In the genomic region with DNA sequence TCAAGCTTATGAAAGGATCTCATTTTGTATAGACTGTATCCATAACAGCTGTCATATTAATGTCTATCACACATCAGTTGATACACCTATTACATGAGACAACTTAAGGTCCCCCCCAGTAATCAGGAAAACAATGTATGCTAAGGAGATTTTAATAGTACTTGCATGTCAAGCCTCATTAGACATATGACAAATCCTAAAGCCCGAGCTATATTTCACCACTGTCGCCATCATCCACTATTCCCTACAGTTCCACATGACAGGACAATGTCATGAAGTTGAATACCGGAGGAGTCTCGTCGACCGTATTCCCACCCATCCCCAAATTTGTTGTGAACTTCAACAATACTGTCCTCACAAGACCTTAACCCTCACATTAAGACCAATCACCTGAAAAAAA, we compare ENCODE assay signal across 11 cellular contexts. TPM values are rescaled to one million over a fixed set of nuclear protein-coding genes. Genes with fewer than 3 reads are reported as not detected.
DNase-seq lines count a peak whose midpoint lies in the region; ATAC-seq and TF ChIP-seq lines count a peak whose summit lies in the region.
"Had no signal": no experiment of that assay in that cellular context is flagged by ENCODE, and none has a peak within 500 bp of the region (broad histone marks: within the 10 kb centered on the region; RNA-seq: fewer than 3 reads in every experiment).

No MANE protein-coding gene starts in this region.

- no peaks in the 10 kb centered on the region; the same call in none of the 2 replicates for H3K36me3 ChIP-seq in Caco-2 (ENCODE audit: control insufficient read depth, insufficient read depth, low read length)
- H3K36me3 ChIP-seq in HUES64 (ENCODE audit: insufficient read depth, low read length), result peaks cover 71% of the 10 kb centered on the region

- H3K9me3 Mint-ChIP-seq in Caco-2 (ENCODE audit: unreplicated experiment), result no peaks in the 10 kb centered on the region
- H3K9me3 Mint-ChIP-seq in brain, result peaks cover 0 to 3% (median 3%) of the 10 kb centered on the region in 5 experiments
- H3K9me3 Mint-ChIP-seq in nephron, result no peaks in the 10 kb centered on the region

- no TSS peak for BruUV-seq in Caco-2 (replicated peaks; lab: Mats Ljungman, UMichigan)

- intact Hi-C loops in Caco-2 (cut with micrococcal nuclease; ENCODE audit: unreplicated experiment) (no loop called here), sciatic nerve (cut with DNase I) (no loop called here)

- no peak for ATAC-seq in sciatic nerve

- H3K4me3 Mint-ChIP-seq in Caco-2 (ENCODE audit: unreplicated experiment) (peak overlapping the region; percentile 29), brain (peak overlapping the region; percentile 85 to 93 (median 93)), nephron (peak overlapping the region; percentile 86 to 97 (median 93))

- CTCF ChIA-PET in Caco-2 (lab: Charles Lee), result no interaction called here

- H3K4me3 ChIP-seq in Caco-2 (ENCODE audit: low read depth, low read length) (no peak overlapping the region), HUES64 (ENCODE audit: low read length) (peak overlapping the region; percentile 93; the same call in 1 of the 2 replicates)

- POLR2A ChIA-PET in Caco-2 (lab: Charles Lee), result interaction anchor here (0.8 kb wide), 1 partner anchor 33 kb away, joined by 3 read pairs; no protein-coding TSS in a partner anchor

- peaks cover 91% of the 10 kb centered on the region for H3K36me3 Mint-ChIP-seq in Caco-2 (ENCODE audit: insufficient read depth, unreplicated experiment)
- H3K36me3 Mint-ChIP-seq in brain, result peaks cover 71% of the 10 kb centered on the region
- H3K36me3 Mint-ChIP-seq in nephron (ENCODE audit: low read depth), result peaks cover 68% of the 10 kb centered on the region

- H3K9me3 ChIP-seq in Caco-2 (no peaks in the 10 kb centered on the region), HUES64 (ENCODE audit: insufficient read depth, low read depth, low read length) (no peaks in the 10 kb centered on the region)

- H3K27ac ChIP-seq in HUES64 (ENCODE audit: low read depth, low read length), result no peak overlapping the region

- H3K4me1 ChIP-seq in Caco-2, result peaks cover 6% of the 10 kb centered on the region; the same call in 1 of the 2 replicates
- peaks cover 29% of the 10 kb centered on the region for H3K4me1 ChIP-seq in HUES64 (ENCODE audit: insufficient read depth, low read length)

- 0 out of 2 replicates have a peak overlapping the region, but pooled peaks have one; percentile 8 for H3K9ac ChIP-seq in HUES64 (ENCODE audit: low read depth, low read length)

- H3K27me3 Mint-ChIP-seq in Caco-2 (ENCODE audit: insufficient read depth, unreplicated experiment) (no peaks in the 10 kb centered on the region), brain (peaks cover 7% of the 10 kb centered on the region), nephron (ENCODE audit: low read depth) (no peaks in the 10 kb centered on the region)

- 92% methylated on average over 6 of the region's 6 CpGs for WGBS in HUES64

- no peak for DNase-seq in Caco-2
- DNase-seq in NCI-H2107 treated with DMSO at 0.1 percent for 48 hours (lab: John Stamatoyannopoulos, UW; ENCODE audit: unreplicated experiment), result no peak
- no peak for DNase-seq in sciatic nerve (ENCODE audit: low spot score)
- DNase-seq in GM03348 (ENCODE audit: low spot score), result no peak
- DNase-seq in amniotic stem cell (lab: John Stamatoyannopoulos, UW), result no peak
- DNase-seq: activated CD8-positive, alpha-beta memory T cell treated with anti-CD3 and anti-CD28 coated beads, Interleukin-2, amount 50 U/mL, for 4 hours; cerebellar nuclear complex; stimulated activated naive CD4-positive, alpha-beta T cell had no signal

- no peak for TF ChIP-seq CTCF in Caco-2 (IDR thresholded peaks at IDR 0.05; ENCODE audit: insufficient read depth in 1 of 2, low read depth in 1 of 2, low read length in 1 of 2, severe bottlenecking in 1 of 2, unreplicated experiment in 1 of 2)
- TF ChIP-seq CTCF in brain (conservative IDR thresholded peaks at IDR 0.05), result no peak
- TF ChIP-seq CTCF in nephron (IDR thresholded peaks at IDR 0.05; ENCODE audit: unreplicated experiment in 3 of 3), result no peak

- peaks cover 12% of the 10 kb centered on the region for H3K4me1 Mint-ChIP-seq in Caco-2 (ENCODE audit: low read depth, unreplicated experiment)
- peaks cover 55% of the 10 kb centered on the region for H3K4me1 Mint-ChIP-seq in brain
- H3K4me1 Mint-ChIP-seq in nephron, result peaks cover 44% of the 10 kb centered on the region

- H3K27me3 ChIP-seq in Caco-2 (replicated peaks; ENCODE audit: control insufficient read depth, insufficient read depth, low read length), result no peaks in the 10 kb centered on the region
- no peaks in the 10 kb centered on the region for H3K27me3 ChIP-seq in HUES64 (ENCODE audit: insufficient read depth, low read length)

- H3K27ac Mint-ChIP-seq in Caco-2 (ENCODE audit: unreplicated experiment) (no peak overlapping the region), brain (peak overlapping the region; percentile 26 to 84 (median 67)), nephron (peak overlapping the region; percentile 73 to 98 (median 93))

RNA-seq across cellular contexts. Expression of a gene that starts 3.4 kb away (rescaled TPM):
- total RNA-seq in Caco-2 (2022), result 386 and 391 TPM in 2 replicates
- polyA plus RNA-seq in HUES64 (2013, experiment 1 of 2), result 413 TPM
- 454 TPM for polyA plus RNA-seq in HUES64 (2013, experiment 2 of 2)
- 161 TPM for polyA plus RNA-seq in brain (ENCODE audit: insufficient read depth, low read depth, low replicate concordance)
- 116 TPM for total RNA-seq in sciatic nerve

RNA-seq across cellular contexts. Expression of a gene that starts 32.0 kb away (rescaled TPM):
- total RNA-seq in Caco-2 (2022) (37.1 and 42.2 TPM in 2 replicates), sciatic nerve (71.6 TPM)
- polyA plus RNA-seq in HUES64 (2013, experiment 1 of 2), result 15.8 TPM
- 19.1 TPM for polyA plus RNA-seq in HUES64 (2013, experiment 2 of 2)
- polyA plus RNA-seq in brain (ENCODE audit: insufficient read depth, low read depth, low replicate concordance), result 19.7 TPM

Comparison
In these comparisons a context has a peak if more than half of its experiments do, and no peak if none do; other contexts are left out.
1. H3K4me3 Mint-ChIP-seq: peak in every context shown above with its lines; median percentile 93 in brain; 93 in nephron; 29 in Caco-2.